Comparison of ENCODE assay signal across 1 cellular context in the genomic region with DNA sequence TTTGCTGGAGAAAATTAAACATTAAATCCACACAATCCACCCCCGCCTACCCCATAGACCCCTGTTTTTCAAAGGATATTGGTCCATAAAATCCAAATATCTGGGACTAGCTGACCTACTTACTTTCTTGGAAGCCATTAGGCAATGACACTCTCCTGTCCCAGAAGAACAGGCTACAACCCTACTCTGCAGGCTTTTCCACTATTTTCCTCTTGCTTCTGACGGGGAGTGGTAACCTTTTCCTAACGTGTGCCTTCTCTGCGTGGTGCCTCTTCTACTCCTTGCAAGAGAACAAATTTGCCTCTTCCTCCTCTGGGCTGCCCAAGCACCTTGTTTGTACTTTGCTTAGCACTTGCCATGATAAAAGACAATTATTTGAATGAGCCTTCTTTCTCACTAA.
TF ChIP-seq lines count a peak whose summit lies in the region.

No MANE protein-coding gene starts in this region.

TF ChIP-seq in HepG2, 621 proteins besides CTCF, POLR2A, EP300 and RAD21:
- TF ChIP-seq MBD4 (IDR thresholded peaks at IDR 0.05; ENCODE audit: borderline replicate concordance, low read length), result no peak
- no peak for TF ChIP-seq ARNTL (CRISPR knock-in tag; IDR thresholded peaks at IDR 0.05)
- TF ChIP-seq, protein P1, sequence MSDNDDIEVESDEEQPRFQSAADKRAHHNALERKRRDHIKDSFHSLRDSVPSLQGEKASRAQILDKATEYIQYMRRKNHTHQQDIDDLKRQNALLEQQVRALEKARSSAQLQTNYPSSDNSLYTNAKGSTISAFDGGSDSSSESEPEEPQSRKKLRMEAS (IDR thresholded peaks at IDR 0.05), result no peak
- no peak for TF ChIP-seq ATF7 (IDR thresholded peaks at IDR 0.05)
- TF ChIP-seq ATF7 (CRISPR knock-in tag; IDR thresholded peaks at IDR 0.05), result no peak
- no peak for TF ChIP-seq HMGXB3 (CRISPR knock-in tag; IDR thresholded peaks at IDR 0.05; ENCODE audit: borderline replicate concordance)
- no peak for TF ChIP-seq ZNF430 (CRISPR knock-in tag; IDR thresholded peaks at IDR 0.05)
- no peak for TF ChIP-seq ARNT2 (CRISPR knock-in tag; IDR thresholded peaks at IDR 0.05; ENCODE audit: low read depth)
- TF ChIP-seq ZNF558 (CRISPR knock-in tag; IDR thresholded peaks at IDR 0.05; ENCODE audit: borderline replicate concordance), result no peak
- TF ChIP-seq, protein P2, sequence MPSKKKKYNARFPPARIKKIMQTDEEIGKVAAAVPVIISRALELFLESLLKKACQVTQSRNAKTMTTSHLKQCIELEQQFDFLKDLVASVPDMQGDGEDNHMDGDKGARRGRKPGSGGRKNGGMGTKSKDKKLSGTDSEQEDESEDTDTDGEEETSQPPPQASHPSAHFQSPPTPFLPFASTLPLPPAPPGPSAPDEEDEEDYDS (CRISPR knock-in tag; IDR thresholded peaks at IDR 0.05), result no peak
- no peak for TF ChIP-seq ZNF121 (CRISPR knock-in tag; IDR thresholded peaks at IDR 0.05)
- TF ChIP-seq GZF1 (CRISPR knock-in tag; IDR thresholded peaks at IDR 0.05), result no peak
- TF ChIP-seq ZNF782 (CRISPR knock-in tag; IDR thresholded peaks at IDR 0.05; ENCODE audit: borderline replicate concordance), result no peak
- no peak for TF ChIP-seq NFATC3 (CRISPR knock-in tag; IDR thresholded peaks at IDR 0.05)
- TF ChIP-seq REST (IDR thresholded peaks at IDR 0.05; ENCODE audit: borderline replicate concordance in 1 of 2, low read depth in 1 of 2, low read length in 2 of 2), result no peak
TF ChIP-seq in HepG2: peak in this region for 0.
